ENCODE assay signal across 14 cellular contexts in genomic region chr19:6213696-6214585, GRCh38.
"Had no signal": no experiment of that assay in that cellular context is flagged by ENCODE, and none has a peak within 500 bp of the region (broad histone marks: within the 10 kb centered on the region; RNA-seq: fewer than 3 reads in every experiment).

No MANE protein-coding gene starts in this region.

- H3K9me3 Mint-ChIP-seq: activated naive CD4-positive, alpha-beta T cell treated with anti-CD3 and anti-CD28 coated beads for 36 hours; activated T-helper 17 cell treated with anti-CD3 and anti-CD28 coated beads, Interleukin-2, amount 50 U/mL, for 72 hours had no signal

- H3K4me3 Mint-ChIP-seq: activated naive CD4-positive, alpha-beta T cell treated with anti-CD3 and anti-CD28 coated beads for 36 hours; activated T-helper 17 cell treated with anti-CD3 and anti-CD28 coated beads, Interleukin-2, amount 50 U/mL, for 72 hours had no signal

- H3K4me3 ChIP-seq: colonic mucosa, heart left ventricle, prostate gland had no signal

- H3K4me1 ChIP-seq: foreskin keratinocyte, prostate gland had no signal

- ATAC-seq: activated T-helper 17 cell treated with anti-CD3 and anti-CD28 coated beads, Interleukin-2, amount 50 U/mL, for 72 hours; foreskin keratinocyte; heart left ventricle; sciatic nerve had no signal

- FAIRE-seq: astrocyte had no signal

- H3K27ac Mint-ChIP-seq: activated naive CD4-positive, alpha-beta T cell treated with anti-CD3 and anti-CD28 coated beads for 36 hours; activated T-helper 17 cell treated with anti-CD3 and anti-CD28 coated beads, Interleukin-2, amount 50 U/mL, for 72 hours had no signal

- H3K4me1 Mint-ChIP-seq: activated T-helper 17 cell treated with anti-CD3 and anti-CD28 coated beads, Interleukin-2, amount 50 U/mL, for 72 hours had no signal

- H3K27ac ChIP-seq: colonic mucosa, foreskin keratinocyte, heart left ventricle, prostate gland had no signal

- H3K9me3 ChIP-seq: colonic mucosa, heart left ventricle, prostate gland had no signal

- DNase-seq: activated CD4-positive, alpha-beta T cell treated with anti-CD3 and anti-CD28 coated beads for 48 hours; activated naive CD4-positive, alpha-beta T cell treated with anti-CD3 and anti-CD28 coated beads for 36 hours; colonic mucosa; foreskin keratinocyte; kidney glomerular epithelial cell; midbrain; stimulated activated CD4-positive, alpha-beta T cell treated with anti-CD3 and anti-CD28 coated beads, Interleukin-2, amount 100 ng/mL, for 24 hours; stimulated activated naive CD4-positive, alpha-beta T cell treated with Interleukin-2 at 50 U/mL for 16 hours; T1000 had no signal

- H3K27me3 Mint-ChIP-seq: activated T-helper 17 cell treated with anti-CD3 and anti-CD28 coated beads, Interleukin-2, amount 50 U/mL, for 72 hours had no signal

- H3K36me3 ChIP-seq: colonic mucosa had no signal

- H3K27me3 ChIP-seq: colonic mucosa, foreskin keratinocyte, heart left ventricle had no signal
